In the genomic region with DNA sequence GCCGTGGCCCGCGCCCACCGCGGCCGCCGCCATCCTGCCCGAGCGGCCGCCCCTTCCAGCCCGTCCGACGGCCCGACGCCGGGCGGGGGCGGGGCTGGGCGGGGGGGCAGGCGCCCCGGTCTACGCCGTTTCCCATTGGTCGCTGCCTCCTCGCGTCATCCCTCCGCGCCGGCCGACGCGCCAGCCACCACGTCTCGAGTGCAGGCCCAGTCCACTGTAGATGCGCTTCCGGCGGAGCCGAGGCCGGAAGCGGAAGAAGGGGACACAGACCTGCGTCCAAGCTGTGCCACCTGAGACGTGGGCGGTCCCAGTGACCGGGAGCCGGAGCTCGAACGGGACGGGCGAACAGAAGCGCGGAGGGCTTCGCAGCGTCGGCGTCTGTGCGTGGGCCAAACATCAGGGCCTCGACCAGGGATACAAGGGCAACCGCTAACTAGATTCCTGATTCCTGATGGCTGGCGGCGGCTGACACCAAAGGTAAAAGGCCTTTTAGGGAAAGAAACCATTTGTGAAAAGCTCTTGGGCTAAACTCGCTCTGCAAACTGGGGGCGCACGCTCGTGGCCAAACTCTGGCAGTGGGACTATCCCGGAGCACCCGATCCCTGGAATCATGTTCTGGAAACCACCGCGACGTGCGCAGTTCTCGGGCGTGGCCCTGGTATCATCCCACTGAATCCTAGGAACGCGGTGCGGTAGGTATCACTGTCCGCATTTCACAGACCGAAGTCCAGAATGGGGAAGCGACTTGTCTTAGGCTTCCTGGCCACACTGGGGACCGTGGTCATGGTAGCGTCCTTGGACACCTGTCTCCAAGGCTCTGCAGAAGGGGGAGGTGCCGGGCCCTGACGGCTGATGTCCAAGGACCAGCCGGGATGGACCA, we compare ENCODE assay signal across 8 cellular contexts. TPM values are rescaled to one million over a fixed set of nuclear protein-coding genes. Genes with fewer than 3 reads are reported as not detected.
A peak's percentile ranks its signal among the peaks of the same experiment; 100 is the strongest.
DNase-seq lines count a peak whose midpoint lies in the region; ATAC-seq and TF ChIP-seq lines count a peak whose summit lies in the region.

A gene (minus strand): TSS at position 84 of the 880 bp plus-strand sequence. CDS start 51 bp downstream, at position 33.

- no peaks in the 10 kb centered on the region for H3K27me3 Mint-ChIP-seq in activated CD4-positive, alpha-beta T cell treated with anti-CD3 and anti-CD28 coated beads for 36 hours
- no peaks in the 10 kb centered on the region for H3K27me3 Mint-ChIP-seq in chondrocyte (ENCODE audit: low read depth)

- DNase-seq in BE2C (peak; percentile 96), GM19238 (ENCODE audit: insufficient read length, low spot score) (peak; percentile 100), NCI-H510A (lab: John Stamatoyannopoulos, UW) (peak; percentile 94), chondrocyte (ENCODE audit: low spot score) (peak; percentile 98), kidney epithelial cell (ENCODE audit: low read depth) (peak; percentile 83)
- DNase-seq in activated CD4-positive, alpha-beta T cell treated with anti-CD3 and anti-CD28 coated beads for 36 hours: peak; percentile 96
- peak; percentile 95 for DNase-seq in stimulated activated CD4-positive, alpha-beta T cell treated with anti-CD3 and anti-CD28 coated beads, Interleukin-15, amount 100 ng/mL, for 24 hours

- H3K27me3 ChIP-seq in BE2C (no peaks in the 10 kb centered on the region), kidney epithelial cell (ENCODE audit: control insufficient read depth, insufficient read depth, low read length) (no peaks in the 10 kb centered on the region)

- no peak for TF ChIP-seq CTCF in BE2C (IDR thresholded peaks at IDR 0.05; ENCODE audit: low read depth, low read length)
- no peak for TF ChIP-seq CTCF in chondrocyte (IDR thresholded peaks at IDR 0.05)
- no peak for TF ChIP-seq CTCF in kidney epithelial cell (IDR thresholded peaks at IDR 0.05; ENCODE audit: insufficient read depth, low read length, poor library complexity, severe bottlenecking)

- H3K4me3 ChIP-seq in BE2C (ENCODE audit: low read depth, low read length): peak within 1 kb of the TSS; percentile 99
- H3K4me3 ChIP-seq in kidney epithelial cell (ENCODE audit: low read depth, low read length): peak within 1 kb of the TSS; percentile 94

- intact Hi-C loops in activated CD4-positive, alpha-beta T cell treated with anti-CD3 and anti-CD28 coated beads for 36 hours (cut with DNase I, micrococcal nuclease): loop anchor here (1.0 to 5.0 kb wide), 11 partner anchors 12 to 695 kb away; a partner anchor contains a TSS

- H3K4me3 Mint-ChIP-seq in activated CD4-positive, alpha-beta T cell treated with anti-CD3 and anti-CD28 coated beads for 36 hours: peak within 1 kb of the TSS; percentile 96
- H3K4me3 Mint-ChIP-seq in chondrocyte (ENCODE audit: unreplicated experiment): peak within 1 kb of the TSS; percentile 96

- H3K27ac Mint-ChIP-seq in activated CD4-positive, alpha-beta T cell treated with anti-CD3 and anti-CD28 coated beads for 36 hours: peak within 1 kb of the TSS; percentile 96
- H3K27ac Mint-ChIP-seq in chondrocyte (ENCODE audit: unreplicated experiment): peak within 1 kb of the TSS; percentile 96

- H3K9me3 Mint-ChIP-seq in activated CD4-positive, alpha-beta T cell treated with anti-CD3 and anti-CD28 coated beads for 36 hours (ENCODE audit: low read depth): no peaks in the 10 kb centered on the region
- H3K9me3 Mint-ChIP-seq in chondrocyte (ENCODE audit: low read depth): no peaks in the 10 kb centered on the region

- no peaks in the 10 kb centered on the region for H3K4me1 ChIP-seq in BE2C

- H3K36me3 Mint-ChIP-seq in activated CD4-positive, alpha-beta T cell treated with anti-CD3 and anti-CD28 coated beads for 36 hours (ENCODE audit: low read depth): peaks cover 54% of the 10 kb centered on the region
- H3K36me3 Mint-ChIP-seq in chondrocyte (ENCODE audit: low read depth): peaks cover 16% of the 10 kb centered on the region

- H3K36me3 ChIP-seq in BE2C (peaks cover 31% of the 10 kb centered on the region), kidney epithelial cell (ENCODE audit: control insufficient read depth, insufficient read depth, low read length) (peaks cover 1% of the 10 kb centered on the region)

- peaks cover 53% of the 10 kb centered on the region for H3K4me1 Mint-ChIP-seq in activated CD4-positive, alpha-beta T cell treated with anti-CD3 and anti-CD28 coated beads for 36 hours
- H3K4me1 Mint-ChIP-seq in chondrocyte (ENCODE audit: low read depth): peaks cover 61% of the 10 kb centered on the region

- peak; percentile 80 for ATAC-seq in HG03439 (IDR thresholded peaks at IDR 0.05; ENCODE audit: unreplicated experiment)
- ATAC-seq in activated CD4-positive, alpha-beta T cell treated with anti-CD3 and anti-CD28 coated beads for 36 hours: peak; percentile 97

- CTCF ChIA-PET in activated CD4-positive, alpha-beta T cell treated with anti-CD3 and anti-CD28 coated beads for 36 hours (lab: Charles Lee): interaction anchor here (1.0 to 2.0 kb wide), 5 partner anchors 12 to 55 kb away, joined by 3 to 9 read pairs (median 4); a partner anchor contains a TSS

- POLR2A ChIA-PET in activated CD4-positive, alpha-beta T cell treated with anti-CD3 and anti-CD28 coated beads for 36 hours (lab: Charles Lee): interaction anchor here (0.5 to 2.5 kb wide), 4 partner anchors 12 to 29 kb away, joined by 3 to 11 read pairs (median 4); no protein-coding TSS in a partner anchor

- no peaks in the 10 kb centered on the region for H3K9me3 ChIP-seq in BE2C

RNA-seq across cellular contexts. Expression of the gene that starts here (rescaled TPM):
- 103 TPM for polyA plus RNA-seq in BE2C (2012; ENCODE audit: insufficient read depth, insufficient read length, low read depth)
- 10 to 100 TPM; 51.5 to 72.1 TPM for total RNA-seq in activated CD4-positive, alpha-beta T cell treated with anti-CD3 and anti-CD28 coated beads for 36 hours
- 68.1 to 70.0 TPM (median 69.2 TPM) in 3 replicates for total RNA-seq in chondrocyte
- 60.9 and 62.8 TPM in 2 replicates for total RNA-seq in kidney epithelial cell

Comparison
In these comparisons a context has a peak if more than half of its experiments do, and no peak if none do; other contexts are left out.
1. Peak in every context shown above with its lines: DNase-seq, ATAC-seq and H3K4me3 ChIP-seq.